15 cellular contexts compared by ENCODE assay signal in genomic region chr7:131800008-131800407, GRCh38.
DNase-seq lines count a peak whose midpoint lies in the region; ATAC-seq and TF ChIP-seq lines count a peak whose summit lies in the region.
"Had no signal": no experiment of that assay in that cellular context is flagged by ENCODE, and none has a peak within 500 bp of the region (broad histone marks: within the 10 kb centered on the region; RNA-seq: fewer than 3 reads in every experiment).

No MANE protein-coding gene starts in this region.

- peak; percentile 12 for DNase-seq in DMS 273 (lab: John Stamatoyannopoulos, UW; ENCODE audit: unreplicated experiment)
- no peak for DNase-seq in DMS 273 treated with DMSO at 0.1 percent for 48 hours (lab: John Stamatoyannopoulos, UW)
- no peak for DNase-seq in WTC11 (ENCODE audit: low spot score)
- no peak for DNase-seq in neural crest cell (ENCODE audit: low read depth, low spot score)
- DNase-seq in Ammon's horn (ENCODE audit: low spot score), result no peak
- DNase-seq in cardiac septum (ENCODE audit: low spot score), result no peak
- DNase-seq in foreskin fibroblast, result no peak
- DNase-seq: CD4-positive, alpha-beta T cell; CD8-positive, alpha-beta memory T cell; DMS153; DND-41; H7; HCEC 1CT had no signal

- no peak overlapping the region for H3K4me3 ChIP-seq in foreskin fibroblast (ENCODE audit: low read depth in 1 of 2, low read length in 2 of 2)
- H3K4me3 ChIP-seq: BLaER1 treated with 17β-estradiol and CSF1 and Interleukin-3, amounts not matched to agents 10 nM and 100 nM had no signal

- TF ChIP-seq CTCF in WTC11 (IDR thresholded peaks at IDR 0.05) (no peak), neural crest cell (conservative IDR thresholded peaks at IDR 0.05) (no peak), foreskin fibroblast (IDR thresholded peaks at IDR 0.05; ENCODE audit: low read depth, low read length) (no peak)

- peak; percentile 44 for ATAC-seq in WTC11

- H3K9me3 Mint-ChIP-seq in WTC11, result no peaks in the 10 kb centered on the region; the same call in 1 of the 2 replicates
- H3K9me3 Mint-ChIP-seq in neural crest cell, result no peaks in the 10 kb centered on the region
- H3K9me3 Mint-ChIP-seq: CD4-positive, alpha-beta T cell had no signal

- POLR2A ChIA-PET in WTC11 (lab: Charles Lee), result no interaction called here

- H3K36me3 Mint-ChIP-seq in WTC11, result no peaks in the 10 kb centered on the region
- H3K36me3 Mint-ChIP-seq in neural crest cell (ENCODE audit: low read depth), result no peaks in the 10 kb centered on the region
- H3K36me3 Mint-ChIP-seq: CD14-positive monocyte; CD8-positive, alpha-beta memory T cell had no signal

- CTCF ChIA-PET in WTC11 (lab: Charles Lee), result interaction anchor here (0.9 to 1.4 kb wide), 3 partner anchors 13 to 111 kb away, joined by 3 to 6 read pairs (median 3); no protein-coding TSS in a partner anchor

- peaks cover 16% of the 10 kb centered on the region for H3K4me1 Mint-ChIP-seq in WTC11
- H3K4me1 Mint-ChIP-seq in neural crest cell, result peaks cover 7% of the 10 kb centered on the region
- H3K4me1 Mint-ChIP-seq: CD14-positive monocyte; CD8-positive, alpha-beta memory T cell had no signal

- H3K27me3 Mint-ChIP-seq in WTC11 (ENCODE audit: low read depth) (peaks cover 2% of the 10 kb centered on the region; the same call in 1 of the 2 replicates), neural crest cell (ENCODE audit: low read depth) (peaks cover 5% of the 10 kb centered on the region)

- no peak overlapping the region for H3K4me3 Mint-ChIP-seq in WTC11
- H3K4me3 Mint-ChIP-seq in neural crest cell, result no peak overlapping the region
- H3K4me3 Mint-ChIP-seq: CD14-positive monocyte; CD4-positive, alpha-beta T cell; CD8-positive, alpha-beta memory T cell had no signal

- intact Hi-C loops in cardiac septum (cut with DNase I), result no loop called here

- no peak overlapping the region for H3K27ac Mint-ChIP-seq in WTC11
- peak overlapping the region; percentile 71 for H3K27ac Mint-ChIP-seq in neural crest cell (ENCODE audit: unreplicated experiment)
- H3K27ac Mint-ChIP-seq: CD14-positive monocyte; CD4-positive, alpha-beta T cell; CD8-positive, alpha-beta memory T cell had no signal

TF ChIP-seq in WTC11, 78 proteins besides CTCF, POLR2A, EP300 and RAD21:
- TF ChIP-seq CREB1 (CRISPR knock-in tag; IDR thresholded peaks at IDR 0.05) (no peak), ZNF317 (CRISPR knock-in tag; IDR thresholded peaks at IDR 0.05; ENCODE audit: borderline replicate concordance, low read depth) (no peak), SOX15 (CRISPR knock-in tag; IDR thresholded peaks at IDR 0.05) (no peak), CREM (CRISPR knock-in tag; IDR thresholded peaks at IDR 0.05) (no peak), IRF2 (CRISPR knock-in tag; IDR thresholded peaks at IDR 0.05; ENCODE audit: borderline replicate concordance, low read depth) (no peak), FOXP4 (CRISPR knock-in tag; IDR thresholded peaks at IDR 0.05) (no peak), TCF7 (CRISPR knock-in tag; IDR thresholded peaks at IDR 0.05; ENCODE audit: low read depth) (no peak), PREB (CRISPR knock-in tag; IDR thresholded peaks at IDR 0.05; ENCODE audit: borderline replicate concordance) (no peak), NFATC4 (CRISPR knock-in tag; IDR thresholded peaks at IDR 0.05) (no peak), USF2 (CRISPR knock-in tag; IDR thresholded peaks at IDR 0.05) (no peak)
